In genomic region chr9:137639303-137640051, GRCh38 we compare ENCODE assay signal across 10 cellular contexts. TPM values are rescaled to one million over a fixed set of nuclear protein-coding genes. Genes with fewer than 3 reads are reported as not detected.
DNase-seq lines count a peak whose midpoint lies in the region; ATAC-seq lines count a peak whose summit lies in the region.
"Had no signal": no experiment of that assay in that cellular context is flagged by ENCODE, and none has a peak within 500 bp of the region (broad histone marks: within the 10 kb centered on the region; RNA-seq: fewer than 3 reads in every experiment).

No MANE protein-coding gene starts in this region.

- H3K27me3 ChIP-seq in muscle layer of duodenum (ENCODE audit: low read depth, low read length) = no peaks in the 10 kb centered on the region

- ATAC-seq in GM21423 (IDR thresholded peaks at IDR 0.05; ENCODE audit: unreplicated experiment) (peak; percentile 59), GM21619 (IDR thresholded peaks at IDR 0.05; ENCODE audit: unreplicated experiment) (no peak), HG03520 (IDR thresholded peaks at IDR 0.05; ENCODE audit: unreplicated experiment) (no peak)
- ATAC-seq in activated naive CD4-positive, alpha-beta T cell treated with anti-CD3 and anti-CD28 coated beads, Interleukin-2, amount 50 U/mL, for 72 hours = peak; percentile 65 to 78

- no peaks in the 10 kb centered on the region for H3K9me3 ChIP-seq in muscle layer of duodenum (ENCODE audit: control insufficient read depth in 1 of 2, low read length in 2 of 2)

- peaks cover 4 to 18% of the 10 kb centered on the region in 2 donors for H3K36me3 Mint-ChIP-seq in activated naive CD4-positive, alpha-beta T cell treated with anti-CD3 and anti-CD28 coated beads, Interleukin-2, amount 50 U/mL, for 72 hours

- H3K9me3 Mint-ChIP-seq in activated naive CD4-positive, alpha-beta T cell treated with anti-CD3 and anti-CD28 coated beads, Interleukin-2, amount 50 U/mL, for 72 hours = no peaks in the 10 kb centered on the region

- DNase-seq in EH (ENCODE audit: low read depth) = peak; percentile 19
- no peak for DNase-seq in activated naive CD4-positive, alpha-beta T cell treated with anti-CD3 and anti-CD28 coated beads, Interleukin-2, amount 50 U/mL, for 72 hours (ENCODE audit: low spot score in 2 of 2)
- DNase-seq in iPS-NIHi11 (ENCODE audit: low spot score) = no peak
- no peak for DNase-seq in NCI-H446 treated with DMSO at 0.1 percent for 48 hours (lab: John Stamatoyannopoulos, UW)
- DNase-seq: central memory CD4-positive, alpha-beta T cell; NCI-H2081 treated with DMSO at 0.1 percent for 48 hours had no signal

- peak overlapping the region in 1 of 2 donors; percentile 46 for H3K4me3 ChIP-seq in muscle layer of duodenum (ENCODE audit: low read depth in 1 of 2, low read length in 2 of 2)

- H3K4me1 ChIP-seq in muscle layer of duodenum (ENCODE audit: control insufficient read depth in 1 of 2, insufficient read depth in 2 of 2, low read length in 2 of 2) = peaks cover 0 to 8% of the 10 kb centered on the region in 2 donors

- H3K27ac ChIP-seq in muscle layer of duodenum (ENCODE audit: low read length) = peak overlapping the region; percentile 60

- peaks cover 0 to 5% of the 10 kb centered on the region in 2 donors for H3K36me3 ChIP-seq in muscle layer of duodenum (ENCODE audit: control insufficient read depth in 1 of 2, insufficient read depth in 2 of 2, low read length in 2 of 2)

- H3K27ac Mint-ChIP-seq in activated naive CD4-positive, alpha-beta T cell treated with anti-CD3 and anti-CD28 coated beads, Interleukin-2, amount 50 U/mL, for 72 hours = peak overlapping the region; percentile 84

RNA-seq across cellular contexts. Expression of gene EHMT1, which starts 20.7 kb away (rescaled TPM):
- total RNA-seq in activated naive CD4-positive, alpha-beta T cell treated with anti-CD3 and anti-CD28 coated beads, Interleukin-2, amount 50 U/mL, for 72 hours = 10 to 100 TPM; 80.4 to 85.0 TPM

RNA-seq across cellular contexts. Expression of gene ARRDC1, which starts 34.0 kb away (rescaled TPM):
- 10 to 100 TPM; 34.4 to 40.9 TPM for total RNA-seq in activated naive CD4-positive, alpha-beta T cell treated with anti-CD3 and anti-CD28 coated beads, Interleukin-2, amount 50 U/mL, for 72 hours

RNA-seq across cellular contexts. Expression of gene ZMYND19, which starts 49.2 kb away (rescaled TPM):
- 10 to 100 TPM; 32.9 to 63.5 TPM for total RNA-seq in activated naive CD4-positive, alpha-beta T cell treated with anti-CD3 and anti-CD28 coated beads, Interleukin-2, amount 50 U/mL, for 72 hours

Comparison
In these comparisons a context has a peak if more than half of its experiments do, and no peak if none do; other contexts are left out.
1. ATAC-seq: peak in GM21423 (single experiment) and activated naive CD4-positive, alpha-beta T cell treated with anti-CD3 and anti-CD28 coated beads, Interleukin-2, amount 50 U/mL, for 72 hours (2 of 2); none in GM21619 (single experiment) and HG03520 (single experiment).